ENCODE assay signal across 8 cellular contexts in genomic region chr4:36348403-36348938, GRCh38.
DNase-seq lines count a peak whose midpoint lies in the region; ATAC-seq and TF ChIP-seq lines count a peak whose summit lies in the region.

No MANE protein-coding gene starts in this region.

- H3K27ac ChIP-seq in transverse colon, result no peak overlapping the region

- H3K4me1 Mint-ChIP-seq in activated naive CD8-positive, alpha-beta T cell treated with anti-CD3 and anti-CD28 coated beads, Interleukin-2, amount 10 ng/mL, durations not matched to agents 7 days and 5 days, result peaks cover 19% of the 10 kb centered on the region

- H3K27me3 Mint-ChIP-seq in activated naive CD8-positive, alpha-beta T cell treated with anti-CD3 and anti-CD28 coated beads, Interleukin-2, amount 10 ng/mL, durations not matched to agents 7 days and 5 days, result peaks cover 3% of the 10 kb centered on the region

- DNase-seq in CD1c-positive myeloid dendritic cell (ENCODE audit: extremely low spot score) (peak; percentile 71), GM19240 (ENCODE audit: insufficient read length, low spot score) (peak; percentile 28), mucosa of gallbladder (ENCODE audit: low spot score) (no peak), GDM1 (lab: John Stamatoyannopoulos, UW) (no peak), transverse colon (no peak), omental fat pad (ENCODE audit: low spot score) (no peak)
- no peak for DNase-seq in activated naive CD8-positive, alpha-beta T cell treated with anti-CD3 and anti-CD28 coated beads, Interleukin-2, amount 10 ng/mL, durations not matched to agents 7 days and 5 days

- no peaks in the 10 kb centered on the region for H3K36me3 Mint-ChIP-seq in activated naive CD8-positive, alpha-beta T cell treated with anti-CD3 and anti-CD28 coated beads, Interleukin-2, amount 10 ng/mL, durations not matched to agents 7 days and 5 days

- TF ChIP-seq POLR2A in transverse colon (IDR thresholded peaks at IDR 0.05), result no peak

- TF ChIP-seq CTCF in transverse colon (IDR thresholded peaks at IDR 0.05), result no peak
- TF ChIP-seq CTCF in omental fat pad (IDR thresholded peaks at IDR 0.05), result no peak

- ATAC-seq in HG03108 (IDR thresholded peaks at IDR 0.05; ENCODE audit: unreplicated experiment) (peak; percentile 93), omental fat pad (ENCODE audit: low FRiP score) (no peak)
- peak; percentile 44 for ATAC-seq in activated naive CD8-positive, alpha-beta T cell treated with anti-CD3 and anti-CD28 coated beads, Interleukin-2, amount 10 ng/mL, durations not matched to agents 7 days and 5 days (ENCODE audit: low read depth)

- intact Hi-C loops in transverse colon (cut with DNase I; ENCODE audit: low total_unique reads), result no loop called here

- no peaks in the 10 kb centered on the region for H3K27me3 ChIP-seq in transverse colon

- H3K4me1 ChIP-seq in transverse colon, result peaks cover 0 to 4% (median 0%) of the 10 kb centered on the region in 4 donors

- POLR2A ChIA-PET in activated naive CD8-positive, alpha-beta T cell treated with anti-CD3 and anti-CD28 coated beads, Interleukin-2, amount 10 ng/mL, durations not matched to agents 7 days and 5 days (lab: Charles Lee), result no interaction called here

- no peaks in the 10 kb centered on the region for H3K9me3 ChIP-seq in transverse colon

- WGBS in transverse colon (ENCODE audit: low coverage in 1 of 2), 2 donors, result 51 to 58% methylated on average over 4 of the region's 4 CpGs

- no peak overlapping the region for H3K27ac Mint-ChIP-seq in activated naive CD8-positive, alpha-beta T cell treated with anti-CD3 and anti-CD28 coated beads, Interleukin-2, amount 10 ng/mL, durations not matched to agents 7 days and 5 days

- no peak overlapping the region for H3K4me3 Mint-ChIP-seq in activated naive CD8-positive, alpha-beta T cell treated with anti-CD3 and anti-CD28 coated beads, Interleukin-2, amount 10 ng/mL, durations not matched to agents 7 days and 5 days

- in situ Hi-C loops in transverse colon (cut with MboI; ENCODE audit: low pct_ligation_motif_present in 1 of 4, low pct_unique_long_range_greater_than_20kb in 1 of 4, low sequenced_read_pairs in 3 of 4), result no loop called here

- H3K9me3 Mint-ChIP-seq in activated naive CD8-positive, alpha-beta T cell treated with anti-CD3 and anti-CD28 coated beads, Interleukin-2, amount 10 ng/mL, durations not matched to agents 7 days and 5 days, result no peaks in the 10 kb centered on the region

- no peaks in the 10 kb centered on the region for H3K36me3 ChIP-seq in transverse colon

- H3K4me3 ChIP-seq in transverse colon, result no peak overlapping the region

- no peak for TF ChIP-seq EP300 in transverse colon (IDR thresholded peaks at IDR 0.05; ENCODE audit: low read depth)

Comparison
In these comparisons a context has a peak if more than half of its experiments do, and no peak if none do; other contexts are left out.
1. DNase-seq: peak in CD1c-positive myeloid dendritic cell (single experiment) and GM19240 (single experiment); none in activated naive CD8-positive, alpha-beta T cell treated with anti-CD3 and anti-CD28 coated beads, Interleukin-2, amount 10 ng/mL, durations not matched to agents 7 days and 5 days (single experiment), mucosa of gallbladder (single experiment), GDM1 (single experiment), transverse colon (single experiment) and omental fat pad (single experiment).